Comparison of ENCODE assay signal across 1 cellular context in genomic region chr2:100814453-100814852, GRCh38.
TF ChIP-seq lines count a peak whose summit lies in the region.

No MANE protein-coding gene starts in this region.

TF ChIP-seq in HepG2, 621 proteins besides CTCF, POLR2A, EP300 and RAD21 (continued from another document and continues in another):
- TF ChIP-seq AFF4 (CRISPR knock-in tag; IDR thresholded peaks at IDR 0.05) (no peak), ATF3 (CRISPR knock-in tag; IDR thresholded peaks at IDR 0.05) (no peak), GABPA (IDR thresholded peaks at IDR 0.05; ENCODE audit: low read depth, low read length) (no peak), GABPA (CRISPR knock-in tag; IDR thresholded peaks at IDR 0.05; ENCODE audit: low read depth) (no peak), GFI1 (CRISPR knock-in tag; IDR thresholded peaks at IDR 0.05; ENCODE audit: borderline replicate concordance) (peak; percentile 54; the same call in 1 of the 2 replicates), PAF1 (CRISPR knock-in tag; IDR thresholded peaks at IDR 0.05) (no peak), EHMT2 (IDR thresholded peaks at IDR 0.05; ENCODE audit: borderline replicate concordance, low read depth, low read length) (0 out of 2 replicates have a peak, but pooled peaks have one; percentile 54), ZNF225 (CRISPR knock-in tag; IDR thresholded peaks at IDR 0.05) (no peak), ARID2 (CRISPR knock-in tag; IDR thresholded peaks at IDR 0.05; ENCODE audit: borderline replicate concordance) (no peak), HOXA7 (CRISPR knock-in tag; IDR thresholded peaks at IDR 0.05) (no peak), KMT2A (CRISPR knock-in tag; IDR thresholded peaks at IDR 0.05) (no peak), IKZF5 (CRISPR knock-in tag; IDR thresholded peaks at IDR 0.05) (peak; percentile 47; the same call in 1 of the 2 replicates), SIN3B (IDR thresholded peaks at IDR 0.05; ENCODE audit: low read length) (no peak), TBX2 (CRISPR knock-in tag; IDR thresholded peaks at IDR 0.05; ENCODE audit: borderline replicate concordance) (peak; percentile 64; the same call in 1 of the 2 replicates), ZNF142 (CRISPR knock-in tag; IDR thresholded peaks at IDR 0.05) (no peak), RERE (CRISPR knock-in tag; IDR thresholded peaks at IDR 0.05; ENCODE audit: low read depth) (no peak), NR2F6 (IDR thresholded peaks at IDR 0.05) (no peak; the same call in 1 of the 2 replicates), NR2F6 (CRISPR knock-in tag; IDR thresholded peaks at IDR 0.05) (peak; percentile 41; the same call in 1 of the 2 replicates), ZNF382 (CRISPR knock-in tag; IDR thresholded peaks at IDR 0.05; ENCODE audit: borderline replicate concordance) (no peak), ISL2 (CRISPR knock-in tag; IDR thresholded peaks at IDR 0.05) (no peak), NR2F1 (CRISPR knock-in tag; IDR thresholded peaks at IDR 0.05) (peak in 1 of 2 experiments; percentile 30; a peak in 1 of 4 replicates), YY1 (IDR thresholded peaks at IDR 0.05; ENCODE audit: insufficient read depth, insufficient replicate concordance, low read depth, low read length) (no peak), GATAD1 (CRISPR knock-in tag; IDR thresholded peaks at IDR 0.05) (no peak), PLSCR1 (CRISPR knock-in tag; IDR thresholded peaks at IDR 0.05; ENCODE audit: borderline replicate concordance) (no peak), ZNF564 (CRISPR knock-in tag; IDR thresholded peaks at IDR 0.05) (no peak), ZNF570 (CRISPR knock-in tag; IDR thresholded peaks at IDR 0.05; ENCODE audit: borderline replicate concordance) (no peak), IKZF4 (CRISPR knock-in tag; IDR thresholded peaks at IDR 0.05; ENCODE audit: borderline replicate concordance, low read depth, not compliant biosample characterization) (no peak), ZNF609 (CRISPR knock-in tag; IDR thresholded peaks at IDR 0.05; ENCODE audit: borderline replicate concordance) (no peak), FUBP1 (CRISPR knock-in tag; IDR thresholded peaks at IDR 0.05; ENCODE audit: borderline replicate concordance) (no peak), NRL (CRISPR knock-in tag; IDR thresholded peaks at IDR 0.05; ENCODE audit: borderline replicate concordance) (no peak), ZNF235 (CRISPR knock-in tag; IDR thresholded peaks at IDR 0.05; ENCODE audit: borderline replicate concordance) (no peak)
